14 cellular contexts compared by ENCODE assay signal in the genomic region with DNA sequence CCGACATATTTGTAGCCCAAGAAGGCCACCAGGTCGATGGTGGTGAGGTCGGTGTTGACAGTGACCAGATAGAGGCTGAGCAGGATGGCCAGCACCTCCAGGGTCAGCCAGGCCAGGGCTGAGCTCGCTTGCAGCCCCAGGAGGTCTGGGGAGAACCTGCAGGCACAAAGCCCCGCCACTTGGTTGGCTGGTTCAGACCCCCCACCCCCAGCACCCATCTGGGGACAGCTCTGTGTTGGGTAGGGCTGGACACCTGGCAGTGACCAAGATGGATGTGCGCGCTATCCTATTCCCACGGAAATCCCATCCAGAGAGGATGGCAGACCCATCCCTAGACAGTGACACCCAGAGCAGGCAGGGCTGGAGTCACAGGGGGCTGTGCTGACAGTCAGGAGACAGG. TPM values are rescaled to one million over a fixed set of nuclear protein-coding genes. Genes with fewer than 3 reads are reported as not detected.
DNase-seq lines count a peak whose midpoint lies in the region; ATAC-seq, FAIRE-seq and TF ChIP-seq lines count a peak whose summit lies in the region.
"Had no signal": no experiment of that assay in that cellular context is flagged by ENCODE, and none has a peak within 500 bp of the region (broad histone marks: within the 10 kb centered on the region; RNA-seq: fewer than 3 reads in every experiment).

No MANE protein-coding gene starts in this region.

- H3K9me3 ChIP-seq in A549 (no peaks in the 10 kb centered on the region), HEK293 (ENCODE audit: control insufficient read depth, insufficient read depth, low read depth, low read length) (no peaks in the 10 kb centered on the region), K562 (replicated peaks; ENCODE audit: control insufficient read depth, insufficient read depth, low read depth, low read length) (no peaks in the 10 kb centered on the region), mesenchymal stem cell (ENCODE audit: control insufficient read depth, low read length) (no peaks in the 10 kb centered on the region)
- H3K9me3 ChIP-seq: Caco-2, HAP-1 had no signal

- WGBS in A549 (ENCODE audit: missing lambda C conversion rate), result 90% methylated on average over 8 of the region's 8 CpGs
- 88% methylated on average over 8 of the region's 8 CpGs for WGBS in K562 (ENCODE audit: insufficient coverage, low coverage, missing lambda C conversion rate)
- WGBS in mesenchymal stem cell, result 97% methylated on average over 8 of the region's 8 CpGs

- intact Hi-C loops in K562 (cut with micrococcal nuclease), result no loop called here

- no peak overlapping the region for H2AFZ ChIP-seq in K562 (ENCODE audit: low read depth, low read length)
- no peak overlapping the region for H2AFZ ChIP-seq in mesenchymal stem cell (ENCODE audit: low read depth, low read length)

- H3K4me2 ChIP-seq in A549 (no peak overlapping the region), K562 (ENCODE audit: insufficient read depth, low read length) (no peak overlapping the region), mesenchymal stem cell (ENCODE audit: low read length, poor library complexity, severe bottlenecking) (no peak overlapping the region)

- H3K27ac ChIP-seq in A549 (peak overlapping the region in 1 of 2 experiments; percentile 4; a peak in 2 of 6 replicates), HEK293 (ENCODE audit: extremely low read depth, low read depth, low read length) (no peak overlapping the region), K562 (ENCODE audit: extremely low read depth, low read depth, low read length) (no peak overlapping the region), mesenchymal stem cell (ENCODE audit: low read length, poor library complexity, severe bottlenecking) (no peak overlapping the region)

- DNase-seq in A549 (ENCODE audit: low read depth in 1 of 2, low spot score in 1 of 2) (no peak), K562 (ENCODE audit: extremely low read depth in 1 of 4, low spot score in 3 of 4) (no peak), mesenchymal stem cell (no peak), NCI-H2227 treated with DMSO at 0.1 percent for 48 hours (lab: John Stamatoyannopoulos, UW) (no peak), NCI-H526 treated with DMSO at 0.1 percent for 48 hours (lab: John Stamatoyannopoulos, UW) (no peak)
- DNase-seq: Caco-2; CD8-positive, alpha-beta memory T cell; DMS53; GF-D8 had no signal

- H3K4me1 ChIP-seq in A549, result peaks cover 25% of the 10 kb centered on the region
- peaks cover 11% of the 10 kb centered on the region for H3K4me1 ChIP-seq in HEK293 (ENCODE audit: control insufficient read depth, insufficient read depth, low read length)
- peaks cover 27 to 71% of the 10 kb centered on the region in 2 experiments for H3K4me1 ChIP-seq in K562 (replicated peaks in 1 of 2; ENCODE audit: control insufficient read depth in 2 of 2, insufficient read depth in 2 of 2, low read length in 2 of 2)
- H3K4me1 ChIP-seq in mesenchymal stem cell (ENCODE audit: control insufficient read depth, insufficient read depth, low read depth, low read length), result peaks cover 22% of the 10 kb centered on the region

- H3K79me1 ChIP-seq in mesenchymal stem cell (replicated peaks; ENCODE audit: low read length, poor library complexity, severe bottlenecking), result peaks cover 21% of the 10 kb centered on the region

- peak; percentile 30; the same call in 1 of the 2 replicates for TF ChIP-seq POLR2A in A549 (IDR thresholded peaks at IDR 0.05; ENCODE audit: low read length)
- no peak for TF ChIP-seq POLR2A in K562 (conservative IDR thresholded peaks at IDR 0.05)

- in situ Hi-C loops in K562 (cut with MboI), result no loop called here

- no TSS peak for BruUV-seq in K562 (replicated peaks; lab: Mats Ljungman, UMichigan)

- no peak overlapping the region for H4K8ac ChIP-seq in mesenchymal stem cell (ENCODE audit: low read length)

- TF ChIP-seq RAD21 in A549 (conservative IDR thresholded peaks at IDR 0.05 in 1 of 2, IDR thresholded peaks at IDR 0.05 in 1 of 2), result no peak
- no peak for TF ChIP-seq RAD21 in K562 (CRISPR knock-in tag; conservative IDR thresholded peaks at IDR 0.05 in 1 of 2, IDR thresholded peaks at IDR 0.05 in 1 of 2)

- no peak overlapping the region for H2BK5ac ChIP-seq in mesenchymal stem cell (ENCODE audit: low read depth, low read length, poor library complexity, severe bottlenecking)

- no peak overlapping the region for H2BK120ac ChIP-seq in mesenchymal stem cell (ENCODE audit: low read depth, low read length)

- no peak overlapping the region for H3K18ac ChIP-seq in mesenchymal stem cell (ENCODE audit: low read depth in 1 of 2, low read length in 2 of 2)

- ATAC-seq in A549 (no peak), K562 (no peak), HG03139 (IDR thresholded peaks at IDR 0.05; ENCODE audit: unreplicated experiment) (no peak)

- no peak overlapping the region for H2BK12ac ChIP-seq in mesenchymal stem cell (ENCODE audit: low read length in 2 of 2)

- no peak for TF ChIP-seq CTCF in A549 (IDR thresholded peaks at IDR 0.05)
- TF ChIP-seq CTCF in HEK293 (tag by site-specific recombination; IDR thresholded peaks at IDR 0.05), result no peak
- no peak for TF ChIP-seq CTCF in K562 (IDR thresholded peaks at IDR 0.05 in 2 of 3, conservative IDR thresholded peaks at IDR 0.05 in 1 of 3; ENCODE audit: insufficient read depth in 2 of 3, low read depth in 1 of 3, low read length in 3 of 3)

- no peak overlapping the region for H3K23ac ChIP-seq in mesenchymal stem cell (ENCODE audit: low read length in 2 of 2)

- H3K14ac ChIP-seq in mesenchymal stem cell (ENCODE audit: low read length in 2 of 2), result no peak overlapping the region

- peaks cover 5% of the 10 kb centered on the region for H3K9me1 ChIP-seq in K562 (ENCODE audit: control insufficient read depth, insufficient read depth, low read length)

- TF ChIP-seq EP300 in A549 (IDR thresholded peaks at IDR 0.05) (no peak), K562 (IDR thresholded peaks at IDR 0.05; ENCODE audit: low read length) (no peak)

- H3K4me3 ChIP-seq in A549 (no peak overlapping the region), HEK293 (ENCODE audit: low read depth, low read length) (no peak overlapping the region), K562 (no peak overlapping the region), mesenchymal stem cell (ENCODE audit: insufficient read depth in 1 of 2, low read depth in 1 of 2, low read length in 2 of 2) (no peak overlapping the region)
- H3K4me3 ChIP-seq: HAP-1 had no signal

- CTCF ChIA-PET in A549 (lab: Yijun Ruan, JAX) (interaction anchor here (1.0 to 10.1 kb wide), 6 partner anchors 12 to 405 kb away, joined by 3 to 76 read pairs (median 24); a partner anchor contains a TSS), HEK293 (lab: Yijun Ruan, JAX) (interaction anchor here (0.5 kb wide), 1 partner anchor 1936 kb away, joined by 3 read pairs; no protein-coding TSS in a partner anchor), K562 (lab: Yijun Ruan, JAX; ENCODE audit: low intra/inter-chr PET ratio) (no interaction called here)

- H4K91ac ChIP-seq in mesenchymal stem cell (ENCODE audit: low read length), result no peak overlapping the region

- POLR2A ChIA-PET in A549 (lab: Yijun Ruan, JAX) (no interaction called here), HEK293 (lab: Yijun Ruan, JAX) (interaction anchor here (0.6 kb wide), 1 partner anchor 52 kb away, joined by 8 read pairs; no protein-coding TSS in a partner anchor), K562 (lab: Yijun Ruan, JAX) (interaction anchor here (0.7 kb wide), 1 partner anchor 9 kb away, joined by 4 read pairs; no protein-coding TSS in a partner anchor)

- H3K36me3 ChIP-seq in HEK293 (ENCODE audit: control insufficient read depth in 2 of 2, insufficient read depth in 1 of 2, low read length in 2 of 2) (peaks cover 13 to 20% of the 10 kb centered on the region in 2 experiments; a peak in 2 of 3 replicates), K562 (ENCODE audit: control insufficient read depth, insufficient read depth, low read length) (peaks cover 84% of the 10 kb centered on the region), mesenchymal stem cell (ENCODE audit: control insufficient read depth in 1 of 2, insufficient read depth in 2 of 2, low read depth in 1 of 2, low read length in 2 of 2) (peaks cover 15 to 62% of the 10 kb centered on the region in 2 experiments)

- peak overlapping the region; percentile 33 for H2BK15ac ChIP-seq in mesenchymal stem cell (ENCODE audit: low read depth, poor library complexity, severe bottlenecking)

- no peak overlapping the region for H2AK5ac ChIP-seq in mesenchymal stem cell (ENCODE audit: low read length, severe bottlenecking)

- peaks cover 5% of the 10 kb centered on the region; the same call in 1 of the 2 replicates for H4K20me1 ChIP-seq in K562 (replicated peaks; ENCODE audit: control insufficient read depth, insufficient read depth, low read length)

- H3K27me3 ChIP-seq in K562 (ENCODE audit: control insufficient read depth in 2 of 2, insufficient read depth in 2 of 2, low read length in 2 of 2) (no peaks in the 10 kb centered on the region), mesenchymal stem cell (ENCODE audit: control insufficient read depth in 1 of 2, insufficient read depth in 1 of 2, low read length in 2 of 2) (no peaks in the 10 kb centered on the region)

- H3K79me2 ChIP-seq in K562 (ENCODE audit: control insufficient read depth, insufficient read depth, low read length), result peaks cover 40% of the 10 kb centered on the region

- H3K9ac ChIP-seq in K562 (ENCODE audit: insufficient read depth in 1 of 2, low read depth in 2 of 2, low read length in 2 of 2) (peak overlapping the region in 1 of 2 experiments; percentile 58; a peak in 2 of 4 replicates), mesenchymal stem cell (ENCODE audit: low read length) (no peak overlapping the region)

- no peak for FAIRE-seq in A549 (lab: Jason Lieb, UNC)
- no peak for FAIRE-seq in K562 (lab: Jason Lieb, UNC)
- FAIRE-seq: A204.1, H1 had no signal

- H3K4ac ChIP-seq in mesenchymal stem cell (ENCODE audit: low read depth in 1 of 2, low read length in 2 of 2), result no peak overlapping the region

RNA-seq across cellular contexts. Expression of a gene that starts 3.5 kb away (rescaled TPM):
- 197 and 302 TPM in 2 replicates for polyA plus RNA-seq in A549 (2011; rRNA removed)
- 1,004 and 1,085 TPM in 2 replicates for polyA plus RNA-seq in A549 (2012; cell fraction: cytosol; rRNA removed)
- polyA plus RNA-seq in A549 (2012; cell fraction: nucleus; rRNA removed), result 520 and 541 TPM in 2 replicates
- 487 to 531 TPM (median 489 TPM) in 3 replicates for polyA plus RNA-seq in A549 (2017; fragmentation: RNase III; extraction: RNeasy Plus Mini Kit Qiagen cat#74134 plus additional on column Dnase treatment)
- polyA minus RNA-seq in A549 (2011; rRNA and poly(A)+ RNA removed), result 17.0 and 21.4 TPM in 2 replicates
- not detected in 2 replicates for total RNA-seq in K562 (2011; cell fraction: chromatin; rRNA removed; ENCODE audit: low replicate concordance)
- total RNA-seq in K562 (2011; cell fraction: nucleolus; rRNA removed), result not detected in 2 replicates
- total RNA-seq in K562 (2011; cell fraction: nucleoplasm; rRNA removed), result not detected in 2 replicates
- not detected in 2 replicates for total RNA-seq in K562 (2014; rRNA removed)
- total RNA-seq in K562 (2014; rRNA removed; fragmentation: Illumina TruSeq; extraction: Trizol), result not detected in 2 replicates
- total RNA-seq in K562 (2015; rRNA removed; fragmentation: Illumina TruSeq; extraction: Trizol), result not detected in 2 replicates
- total RNA-seq in K562 (2021), result not detected in 2 replicates
- not detected in 2 replicates for polyA plus RNA-seq in K562 (2011; rRNA removed)
- 0.57 TPM in 1 of 2 replicates, not detected in the other for polyA plus RNA-seq in K562 (2011; cell fraction: cytosol; rRNA removed)
- not detected in 2 replicates for polyA plus RNA-seq in K562 (2011; cell fraction: nucleus; rRNA removed)
- polyA plus RNA-seq in K562 (2012), result 0.29 TPM in 1 of 2 replicates, not detected in the other
- not detected in 2 replicates for polyA plus RNA-seq in K562 (2014; fragmentation: Illumina TruSeq; extraction: Trizol)
- polyA plus RNA-seq in K562 (2014; fragmentation: Nextera tagmentation; extraction: Ambion mirVana), result not detected
- polyA plus RNA-seq in K562 (2014; rRNA removed), result 3.2 TPM in 1 of 2 replicates, not detected in the other
- not detected in 2 replicates for polyA minus RNA-seq in K562 (2011; rRNA and poly(A)+ RNA removed)
- not detected in 2 replicates for polyA minus RNA-seq in K562 (2011; cell fraction: cytosol; rRNA and poly(A)+ RNA removed)
- polyA minus RNA-seq in K562 (2011; cell fraction: nucleus; rRNA and poly(A)+ RNA removed), result 0.81 TPM in 1 of 2 replicates, not detected in the other
- 1.8 TPM for polyA plus RNA-seq in mesenchymal stem cell (2013, experiment 1 of 2)
- polyA plus RNA-seq in mesenchymal stem cell (2013, experiment 2 of 2), result 2.1 TPM
- total RNA-seq: CD8-positive, alpha-beta memory T cell had no signal

RNA-seq across cellular contexts. Expression of a gene that starts 8.2 kb away (rescaled TPM):
- 75.5 and 88.1 TPM in 2 replicates for polyA plus RNA-seq in A549 (2011; rRNA removed)
- polyA plus RNA-seq in A549 (2012; cell fraction: cytosol; rRNA removed), result 225 and 320 TPM in 2 replicates
- 303 and 382 TPM in 2 replicates for polyA plus RNA-seq in A549 (2012; cell fraction: nucleus; rRNA removed)
- 87.5 to 104 TPM (median 100 TPM) in 3 replicates for polyA plus RNA-seq in A549 (2017; fragmentation: RNase III; extraction: RNeasy Plus Mini Kit Qiagen cat#74134 plus additional on column Dnase treatment)
- polyA minus RNA-seq in A549 (2011; rRNA and poly(A)+ RNA removed), result 75.2 and 83.9 TPM in 2 replicates
- 108 and 422 TPM in 2 replicates for total RNA-seq in K562 (2011; cell fraction: chromatin; rRNA removed; ENCODE audit: low replicate concordance)
- total RNA-seq in K562 (2011; cell fraction: nucleolus; rRNA removed), result 844 and 880 TPM in 2 replicates
- 389 and 454 TPM in 2 replicates for total RNA-seq in K562 (2011; cell fraction: nucleoplasm; rRNA removed)
- 397 and 458 TPM in 2 replicates for total RNA-seq in K562 (2014; rRNA removed)
- 92.4 and 102 TPM in 2 replicates for total RNA-seq in K562 (2014; rRNA removed; fragmentation: Illumina TruSeq; extraction: Trizol)
- 213 and 217 TPM in 2 replicates for total RNA-seq in K562 (2015; rRNA removed; fragmentation: Illumina TruSeq; extraction: Trizol)
- total RNA-seq in K562 (2021), result 329 and 345 TPM in 2 replicates
- polyA plus RNA-seq in K562 (2011; rRNA removed), result 400 and 618 TPM in 2 replicates
- 1,022 and 1,984 TPM in 2 replicates for polyA plus RNA-seq in K562 (2011; cell fraction: cytosol; rRNA removed)
- polyA plus RNA-seq in K562 (2011; cell fraction: nucleus; rRNA removed), result 645 and 781 TPM in 2 replicates
- 339 and 566 TPM in 2 replicates for polyA plus RNA-seq in K562 (2012)
- polyA plus RNA-seq in K562 (2014; fragmentation: Illumina TruSeq; extraction: Trizol), result 323 and 490 TPM in 2 replicates
- 10 to 100 TPM in 1 of 2 experiments, 1 to 10 TPM in 1; 8.5 to 84.7 TPM for polyA plus RNA-seq in K562 (2014; fragmentation: Nextera tagmentation; extraction: Ambion mirVana)
- polyA plus RNA-seq in K562 (2014; rRNA removed), result 586 and 617 TPM in 2 replicates
- 79.0 and 123 TPM in 2 replicates for polyA minus RNA-seq in K562 (2011; rRNA and poly(A)+ RNA removed)
- polyA minus RNA-seq in K562 (2011; cell fraction: cytosol; rRNA and poly(A)+ RNA removed), result 183 and 249 TPM in 2 replicates
- polyA minus RNA-seq in K562 (2011; cell fraction: nucleus; rRNA and poly(A)+ RNA removed), result 64.5 and 82.9 TPM in 2 replicates
- 61.1 TPM for polyA plus RNA-seq in mesenchymal stem cell (2013, experiment 1 of 2)
- polyA plus RNA-seq in mesenchymal stem cell (2013, experiment 2 of 2), result 60.5 TPM

RNA-seq across cellular contexts. Expression of a gene that starts 12.0 kb away (rescaled TPM):
- polyA plus RNA-seq in A549 (2011; rRNA removed) (2.8 and 3.8 TPM in 2 replicates), A549 (2017; fragmentation: RNase III; extraction: RNeasy Plus Mini Kit Qiagen cat#74134 plus additional on column Dnase treatment) (2.4 to 2.8 TPM (median 2.4 TPM) in 3 replicates), K562 (2011; rRNA removed) (0.07 and 0.16 TPM in 2 replicates), K562 (2014; fragmentation: Illumina TruSeq; extraction: Trizol) (0.08 and 0.42 TPM in 2 replicates), K562 (2014; fragmentation: Nextera tagmentation; extraction: Ambion mirVana) (under 1 TPM; 0.24 to 0.27 TPM), K562 (2014; rRNA removed) (0.07 and 0.08 TPM in 2 replicates)
- polyA plus RNA-seq in A549 (2012; cell fraction: cytosol; rRNA removed), result 1.4 and 2.6 TPM in 2 replicates
- polyA plus RNA-seq in A549 (2012; cell fraction: nucleus; rRNA removed), result 2.2 and 3.9 TPM in 2 replicates
- polyA minus RNA-seq in A549 (2011; rRNA and poly(A)+ RNA removed), result 1.4 and 2.1 TPM in 2 replicates
- 0.18 and 0.90 TPM in 2 replicates for total RNA-seq in K562 (2011; cell fraction: chromatin; rRNA removed; ENCODE audit: low replicate concordance)
- 0.17 and 0.92 TPM in 2 replicates for total RNA-seq in K562 (2011; cell fraction: nucleolus; rRNA removed)
- total RNA-seq in K562 (2011; cell fraction: nucleoplasm; rRNA removed), result 0.29 and 1.1 TPM in 2 replicates
- total RNA-seq in K562 (2014; rRNA removed) (0.05 and 0.12 TPM in 2 replicates), K562 (2014; rRNA removed; fragmentation: Illumina TruSeq; extraction: Trizol) (0.06 and 0.15 TPM in 2 replicates), K562 (2015; rRNA removed; fragmentation: Illumina TruSeq; extraction: Trizol) (0.04 and 0.07 TPM in 2 replicates), K562 (2021) (0.18 and 0.31 TPM in 2 replicates)
- 0.07 and 0.25 TPM in 2 replicates for polyA plus RNA-seq in K562 (2011; cell fraction: cytosol; rRNA removed)
- polyA plus RNA-seq in K562 (2011; cell fraction: nucleus; rRNA removed), result 0.10 TPM in 2 replicates
- polyA plus RNA-seq in K562 (2012), result 0.20 and 0.47 TPM in 2 replicates
- 0.07 and 0.09 TPM in 2 replicates for polyA minus RNA-seq in K562 (2011; rRNA and poly(A)+ RNA removed)
- not detected in 2 replicates for polyA minus RNA-seq in K562 (2011; cell fraction: cytosol; rRNA and poly(A)+ RNA removed)
- under 0.01 and 0.11 TPM in 2 replicates for polyA minus RNA-seq in K562 (2011; cell fraction: nucleus; rRNA and poly(A)+ RNA removed)
- polyA plus RNA-seq in mesenchymal stem cell (2013, experiment 1 of 2), result 15.3 TPM
- 15.7 TPM for polyA plus RNA-seq in mesenchymal stem cell (2013, experiment 2 of 2)

RNA-seq across cellular contexts. Expression of a gene that starts 28.0 kb away (rescaled TPM):
- polyA plus RNA-seq in A549 (2011; rRNA removed), result 1.4 and 1.7 TPM in 2 replicates
- polyA plus RNA-seq in A549 (2012; cell fraction: cytosol; rRNA removed), result 0.89 and 0.96 TPM in 2 replicates
- 3.0 and 4.6 TPM in 2 replicates for polyA plus RNA-seq in A549 (2012; cell fraction: nucleus; rRNA removed)
- polyA plus RNA-seq in A549 (2017; fragmentation: RNase III; extraction: RNeasy Plus Mini Kit Qiagen cat#74134 plus additional on column Dnase treatment), result 0.62 to 1.4 TPM (median 0.80 TPM) in 3 replicates
- 3.0 and 3.4 TPM in 2 replicates for polyA minus RNA-seq in A549 (2011; rRNA and poly(A)+ RNA removed)
- total RNA-seq in K562 (2011; cell fraction: chromatin; rRNA removed; ENCODE audit: low replicate concordance), result 13.9 and 31.7 TPM in 2 replicates
- 19.7 and 20.7 TPM in 2 replicates for total RNA-seq in K562 (2011; cell fraction: nucleolus; rRNA removed)
- total RNA-seq in K562 (2011; cell fraction: nucleoplasm; rRNA removed), result 21.0 and 26.9 TPM in 2 replicates
- total RNA-seq in K562 (2014; rRNA removed), result 0.37 TPM in 1 of 2 replicates, not detected in the other
- total RNA-seq in K562 (2014; rRNA removed; fragmentation: Illumina TruSeq; extraction: Trizol), result 0.41 and 0.58 TPM in 2 replicates
- total RNA-seq in K562 (2015; rRNA removed; fragmentation: Illumina TruSeq; extraction: Trizol), result 0.72 and 0.76 TPM in 2 replicates
- 1.8 and 2.2 TPM in 2 replicates for total RNA-seq in K562 (2021)
- 0.56 and 1.0 TPM in 2 replicates for polyA plus RNA-seq in K562 (2011; rRNA removed)
- polyA plus RNA-seq in K562 (2011; cell fraction: cytosol; rRNA removed), result 0.27 and 0.46 TPM in 2 replicates
- 3.2 and 3.3 TPM in 2 replicates for polyA plus RNA-seq in K562 (2011; cell fraction: nucleus; rRNA removed)
- polyA plus RNA-seq in K562 (2012), result 0.55 and 0.90 TPM in 2 replicates
- 0.15 and 0.30 TPM in 2 replicates for polyA plus RNA-seq in K562 (2014; fragmentation: Illumina TruSeq; extraction: Trizol)
- under 1 TPM in 1 of 2 experiments, not detected in 1; 0.07 TPM for polyA plus RNA-seq in K562 (2014; fragmentation: Nextera tagmentation; extraction: Ambion mirVana)
- 0.97 and 1.1 TPM in 2 replicates for polyA plus RNA-seq in K562 (2014; rRNA removed)
- 1.3 and 1.6 TPM in 2 replicates for polyA minus RNA-seq in K562 (2011; rRNA and poly(A)+ RNA removed)
- 0.95 and 1.5 TPM in 2 replicates for polyA minus RNA-seq in K562 (2011; cell fraction: cytosol; rRNA and poly(A)+ RNA removed)
- polyA minus RNA-seq in K562 (2011; cell fraction: nucleus; rRNA and poly(A)+ RNA removed), result 3.6 and 4.6 TPM in 2 replicates
- polyA plus RNA-seq in mesenchymal stem cell (2013, experiment 1 of 2), result 0.14 TPM
- polyA plus RNA-seq in mesenchymal stem cell (2013, experiment 2 of 2), result 0.18 TPM

RNA-seq across cellular contexts. Expression of a gene that starts 43.2 kb away (rescaled TPM):
- polyA plus RNA-seq in A549 (2011; rRNA removed), result 343 and 425 TPM in 2 replicates
- polyA plus RNA-seq in A549 (2012; cell fraction: cytosol; rRNA removed), result 347 and 383 TPM in 2 replicates
- 348 and 443 TPM in 2 replicates for polyA plus RNA-seq in A549 (2012; cell fraction: nucleus; rRNA removed)
- 244 to 296 TPM (median 291 TPM) in 3 replicates for polyA plus RNA-seq in A549 (2017; fragmentation: RNase III; extraction: RNeasy Plus Mini Kit Qiagen cat#74134 plus additional on column Dnase treatment)
- polyA minus RNA-seq in A549 (2011; rRNA and poly(A)+ RNA removed), result 154 and 156 TPM in 2 replicates
- total RNA-seq in K562 (2011; cell fraction: chromatin; rRNA removed; ENCODE audit: low replicate concordance), result 0.49 and 2.1 TPM in 2 replicates
- total RNA-seq in K562 (2011; cell fraction: nucleolus; rRNA removed), result 1.7 and 3.2 TPM in 2 replicates
- total RNA-seq in K562 (2011; cell fraction: nucleoplasm; rRNA removed), result 0.73 and 4.7 TPM in 2 replicates
- total RNA-seq in K562 (2014; rRNA removed), result 1.0 and 3.5 TPM in 2 replicates
- 0.38 and 0.84 TPM in 2 replicates for total RNA-seq in K562 (2014; rRNA removed; fragmentation: Illumina TruSeq; extraction: Trizol)
- total RNA-seq in K562 (2015; rRNA removed; fragmentation: Illumina TruSeq; extraction: Trizol), result 0.65 and 1.4 TPM in 2 replicates
- total RNA-seq in K562 (2021), result 1.9 and 2.1 TPM in 2 replicates
- polyA plus RNA-seq in K562 (2011; rRNA removed), result 4.5 and 4.6 TPM in 2 replicates
- polyA plus RNA-seq in K562 (2011; cell fraction: cytosol; rRNA removed), result 3.5 and 6.8 TPM in 2 replicates
- polyA plus RNA-seq in K562 (2011; cell fraction: nucleus; rRNA removed), result 3.8 and 4.9 TPM in 2 replicates
- polyA plus RNA-seq in K562 (2012), result 0.69 and 1.3 TPM in 2 replicates
- polyA plus RNA-seq in K562 (2014; fragmentation: Illumina TruSeq; extraction: Trizol), result 3.6 and 4.4 TPM in 2 replicates
- 1 to 10 TPM; 3.4 to 4.1 TPM for polyA plus RNA-seq in K562 (2014; fragmentation: Nextera tagmentation; extraction: Ambion mirVana)
- 0.93 and 1.6 TPM in 2 replicates for polyA plus RNA-seq in K562 (2014; rRNA removed)
- 1.9 and 3.0 TPM in 2 replicates for polyA minus RNA-seq in K562 (2011; rRNA and poly(A)+ RNA removed)
- polyA minus RNA-seq in K562 (2011; cell fraction: cytosol; rRNA and poly(A)+ RNA removed), result 4.6 TPM in 1 of 2 replicates, not detected in the other
- polyA minus RNA-seq in K562 (2011; cell fraction: nucleus; rRNA and poly(A)+ RNA removed), result 0.40 and 2.0 TPM in 2 replicates
- polyA plus RNA-seq in mesenchymal stem cell (2013, experiment 1 of 2), result 6.9 TPM
- polyA plus RNA-seq in mesenchymal stem cell (2013, experiment 2 of 2), result 7.6 TPM

Comparison
In these comparisons a context has a peak if more than half of its experiments do, and no peak if none do; other contexts are left out.
1. RNA of a gene that starts 3.5 kb away (polyA plus RNA-seq): 197 to 1,085 TPM in A549; 0.29 to 3.2 TPM in K562; every median in the first group is over 10 times any median in the second.